ENCODE assay signal across 1 cellular context in genomic region chr12:6935551-6936377, GRCh38.
TF ChIP-seq lines count a peak whose summit lies in the region.

No MANE protein-coding gene starts in this region.

TF ChIP-seq in GM12878, 131 proteins besides CTCF, POLR2A, EP300 and RAD21:
- TF ChIP-seq E2F8 (IDR thresholded peaks at IDR 0.05; ENCODE audit: low read depth, partially characterized antibody) (no peak), IRF4 (IDR thresholded peaks at IDR 0.05; ENCODE audit: low read depth, low read length) (no peak), ETV6 (conservative IDR thresholded peaks at IDR 0.05 in 1 of 2, IDR thresholded peaks at IDR 0.05 in 1 of 2; ENCODE audit: borderline replicate concordance in 1 of 2, low read depth in 1 of 2) (no peak), WRNIP1 (IDR thresholded peaks at IDR 0.05; ENCODE audit: borderline replicate concordance, low read depth, low read length) (no peak), DPF2 (IDR thresholded peaks at IDR 0.05) (no peak), E2F4 (IDR thresholded peaks at IDR 0.05; ENCODE audit: low read depth, low read length) (no peak), PAX5 (IDR thresholded peaks at IDR 0.05; ENCODE audit: borderline replicate concordance, low read depth, low read length) (no peak), SUZ12 (IDR thresholded peaks at IDR 0.05; ENCODE audit: unreplicated experiment) (no peak), NFIC (IDR thresholded peaks at IDR 0.05; ENCODE audit: low read depth, low read length) (no peak), TAF1 (IDR thresholded peaks at IDR 0.05; ENCODE audit: borderline replicate concordance, low read depth, low read length) (no peak), SIN3A (IDR thresholded peaks at IDR 0.05; ENCODE audit: low read depth, low read length) (no peak), ATF2 (IDR thresholded peaks at IDR 0.05; ENCODE audit: low read length) (no peak), FOXK2 (IDR thresholded peaks at IDR 0.05) (no peak), ATF3 (IDR thresholded peaks at IDR 0.05; ENCODE audit: borderline replicate concordance, extremely low read depth, low read depth, low read length) (no peak)
